9 cellular contexts compared by ENCODE assay signal in the genomic region with DNA sequence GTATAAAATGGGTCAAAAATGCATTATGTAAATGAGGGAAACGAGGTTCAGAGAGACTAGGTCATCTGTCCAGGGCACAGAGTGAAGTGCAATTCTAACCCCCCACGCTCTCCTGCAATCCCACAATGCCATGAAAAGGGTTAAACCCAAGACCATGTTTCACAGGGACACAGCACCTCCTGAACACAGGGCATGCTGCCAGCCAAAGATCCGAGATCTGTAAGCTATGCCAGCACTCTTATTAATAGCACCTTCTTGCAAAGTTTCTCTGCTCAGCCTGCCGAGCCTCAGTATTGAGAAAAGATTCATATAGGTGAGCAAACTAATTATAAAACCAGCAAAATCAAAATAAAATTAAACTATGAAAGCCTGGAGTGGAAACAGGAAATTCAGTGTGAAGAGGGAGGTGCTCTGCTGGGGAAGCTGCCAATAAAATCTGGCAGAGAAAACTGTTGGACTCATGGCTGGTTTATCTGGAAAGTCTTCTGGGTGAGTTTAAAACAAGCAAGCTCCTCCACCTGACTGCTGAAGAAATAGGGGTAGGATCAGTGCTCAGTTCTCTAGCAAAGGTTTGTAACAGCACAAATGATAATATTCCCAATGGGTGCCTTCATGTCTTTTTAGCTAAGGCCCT. TPM values are rescaled to one million over a fixed set of nuclear protein-coding genes. Genes with fewer than 3 reads are reported as not detected.
DNase-seq lines count a peak whose midpoint lies in the region; ATAC-seq, FAIRE-seq and TF ChIP-seq lines count a peak whose summit lies in the region.
"Had no signal": no experiment of that assay in that cellular context is flagged by ENCODE, and none has a peak within 500 bp of the region (broad histone marks: within the 10 kb centered on the region; RNA-seq: fewer than 3 reads in every experiment).

No MANE protein-coding gene starts in this region.

- H3K9me3 Mint-ChIP-seq in H9 (no peaks in the 10 kb centered on the region), astrocyte (ENCODE audit: unreplicated experiment) (no peaks in the 10 kb centered on the region)

- no peak overlapping the region for H2BK120ac ChIP-seq in H9 (ENCODE audit: low read depth, low read length, poor library complexity, severe bottlenecking)

- H2AFZ ChIP-seq in H9 (ENCODE audit: low read length), result no peak overlapping the region
- no peak overlapping the region for H2AFZ ChIP-seq in astrocyte (ENCODE audit: low read depth, low read length)

- no peak overlapping the region for H3K23ac ChIP-seq in H9 (ENCODE audit: insufficient read length, low read depth, low read length)

- no peak overlapping the region for H3K4me3 ChIP-seq in astrocyte (ENCODE audit: insufficient read depth, low read depth, low read length)
- peak overlapping the region; percentile 20 to 57 (median 38) for H3K4me3 ChIP-seq in skeletal muscle tissue (ENCODE audit: low read length in 3 of 3)

- H3K79me2 ChIP-seq in H9 (ENCODE audit: insufficient read depth, low read length), result peaks cover 10% of the 10 kb centered on the region; the same call in 1 of the 2 replicates
- no peaks in the 10 kb centered on the region for H3K79me2 ChIP-seq in astrocyte (ENCODE audit: insufficient read depth, low read length)

- no peak overlapping the region for H3K4me2 ChIP-seq in H9 (ENCODE audit: insufficient read depth, insufficient read length, low read length)
- peak overlapping the region; percentile 51 for H3K4me2 ChIP-seq in astrocyte (ENCODE audit: low read length)

- H3K4me3 Mint-ChIP-seq in H9, result no peak overlapping the region; a peak in 1 of 5 replicates
- H3K4me3 Mint-ChIP-seq in astrocyte (ENCODE audit: unreplicated experiment), result no peak overlapping the region
- H3K4me3 Mint-ChIP-seq: activated naive CD8-positive, alpha-beta T cell had no signal

- H3K18ac ChIP-seq in H9 (ENCODE audit: insufficient read length, low read depth, low read length), result no peak overlapping the region

- H4K8ac ChIP-seq in H9 (replicated peaks; ENCODE audit: insufficient read length, low read depth, low read length), result no peak overlapping the region

- H3K9me3 ChIP-seq in H9 (ENCODE audit: control insufficient read depth, low read depth, low read length) (no peaks in the 10 kb centered on the region), astrocyte (ENCODE audit: insufficient read depth, low read depth, low read length) (no peaks in the 10 kb centered on the region), skeletal muscle tissue (ENCODE audit: control insufficient read depth in 3 of 3, low read length in 3 of 3) (no peaks in the 10 kb centered on the region)

- H3K27ac ChIP-seq in H9 (ENCODE audit: insufficient read length, low read depth, low read length) (no peak overlapping the region), astrocyte (ENCODE audit: low read depth, low read length) (no peak overlapping the region), skeletal muscle tissue (ENCODE audit: low read depth, low read length) (peak overlapping the region; percentile 74)

- FAIRE-seq in astrocyte (lab: Jason Lieb, UNC), result no peak

- no CpG with 5 or more reads among the region's 4 CpGs for WGBS in H9 (ENCODE audit: extremely low coverage, insufficient read length, low lambda C conversion rate)

- no peak overlapping the region for H4K91ac ChIP-seq in H9 (ENCODE audit: insufficient read length, low read depth, low read length)

- H2BK5ac ChIP-seq in H9 (ENCODE audit: insufficient read length, low read length), result no peak overlapping the region

- no peak overlapping the region for H2BK12ac ChIP-seq in H9 (ENCODE audit: insufficient read length, low read depth, low read length)

- H3K27me3 ChIP-seq in H9 (ENCODE audit: insufficient read depth, low read length) (no peaks in the 10 kb centered on the region), astrocyte (ENCODE audit: insufficient read depth, low read length) (no peaks in the 10 kb centered on the region), skeletal muscle tissue (ENCODE audit: control insufficient read depth in 3 of 3, insufficient read depth in 3 of 3, low read length in 3 of 3) (no peaks in the 10 kb centered on the region)

- H3T11ph ChIP-seq in H9 (ENCODE audit: low read length), result no peak overlapping the region

- no peak overlapping the region for H3K4ac ChIP-seq in H9 (ENCODE audit: low read depth, low read length)

- H3K27me3 Mint-ChIP-seq in H9 (ENCODE audit: low read depth) (no peaks in the 10 kb centered on the region; the same call in 1 of the 2 replicates), astrocyte (ENCODE audit: low read depth, unreplicated experiment) (no peaks in the 10 kb centered on the region)
- H3K27me3 Mint-ChIP-seq: activated naive CD8-positive, alpha-beta T cell had no signal

- peaks cover 47 to 77% (median 67%) of the 10 kb centered on the region in 3 experiments; a peak in 6 of 7 replicates for H3K36me3 Mint-ChIP-seq in H9 (ENCODE audit: insufficient read depth in 1 of 3, low read depth in 3 of 3)
- peaks cover 13% of the 10 kb centered on the region for H3K36me3 Mint-ChIP-seq in astrocyte (ENCODE audit: low read depth, unreplicated experiment)

- H2BK15ac ChIP-seq in H9 (ENCODE audit: low read depth, low read length), result no peak overlapping the region

- no peak overlapping the region for H3K14ac ChIP-seq in H9 (ENCODE audit: insufficient read depth, low read length)

- H3K4me1 Mint-ChIP-seq in H9 (peaks cover 46 to 72% of the 10 kb centered on the region in 2 experiments), astrocyte (ENCODE audit: low read depth, unreplicated experiment) (peaks cover 11% of the 10 kb centered on the region)

- no peak overlapping the region for H2AK5ac ChIP-seq in H9 (ENCODE audit: insufficient read length, low read length)

- no peaks in the 10 kb centered on the region for H4K20me1 ChIP-seq in H9 (ENCODE audit: control insufficient read depth, insufficient read depth, insufficient read length)
- H4K20me1 ChIP-seq in astrocyte (ENCODE audit: insufficient read depth, low read length), result peaks cover 4% of the 10 kb centered on the region

- H3K36me3 ChIP-seq in astrocyte (ENCODE audit: insufficient read depth, low read length) (no peaks in the 10 kb centered on the region), skeletal muscle tissue (ENCODE audit: control insufficient read depth in 3 of 3, insufficient read depth in 3 of 3, low read length in 3 of 3) (peaks cover 0 to 3% (median 0%) of the 10 kb centered on the region in 3 donors)

- H3K56ac ChIP-seq in H9 (ENCODE audit: insufficient read length, low read depth, low read length), result no peak overlapping the region

- no peaks in the 10 kb centered on the region for H3K23me2 ChIP-seq in H9 (ENCODE audit: insufficient read length, low read depth, low read length, poor library complexity, severe bottlenecking)

- TF ChIP-seq CTCF in H9 (conservative IDR thresholded peaks at IDR 0.05) (no peak), astrocyte (IDR thresholded peaks at IDR 0.05; ENCODE audit: insufficient read depth, low read depth, low read length) (no peak)

- no peak overlapping the region for H2BK20ac ChIP-seq in H9 (ENCODE audit: low read depth, low read length, poor library complexity, severe bottlenecking)

- peak overlapping the region in 2 of 3 experiments; percentile 69 to 73; a peak in 5 of 7 replicates for H3K27ac Mint-ChIP-seq in H9
- H3K27ac Mint-ChIP-seq in astrocyte (ENCODE audit: unreplicated experiment), result no peak overlapping the region
- H3K27ac Mint-ChIP-seq: activated naive CD8-positive, alpha-beta T cell had no signal

- DNase-seq in H9 (no peak), astrocyte (ENCODE audit: low read depth) (peak; percentile 76), left ventricle myocardium superior (peak; percentile 69), SIG-M5 (lab: John Stamatoyannopoulos, UW) (no peak)
- no peak for DNase-seq in effector CD8-positive, alpha-beta T cell (lab: John Stamatoyannopoulos, UW)
- no peak for DNase-seq in activated effector memory CD4-positive, alpha-beta T cell treated with Interleukin-2 at 50 U/mL for 16 hours

- H3K9ac ChIP-seq in H9 (ENCODE audit: extremely low read depth, insufficient read length, low read length) (no peak overlapping the region), astrocyte (ENCODE audit: low read length) (no peak overlapping the region), skeletal muscle tissue (ENCODE audit: low read depth in 1 of 3, low read length in 3 of 3) (peak overlapping the region; percentile 25 to 69 (median 60))

- intact Hi-C loops in left ventricle myocardium superior (cut with micrococcal nuclease), result loop anchor here (2.0 kb wide), 1 partner anchor 46 kb away; no protein-coding TSS in a partner anchor

- H4K5ac ChIP-seq in H9 (ENCODE audit: insufficient read length, low read depth, low read length), result no peak overlapping the region

- H3K79me1 ChIP-seq in H9 (ENCODE audit: insufficient read depth, low read depth, low read length, poor library complexity, severe bottlenecking), result peaks cover 14% of the 10 kb centered on the region

- peaks cover 13% of the 10 kb centered on the region; the same call in 1 of the 2 replicates for H3K4me1 ChIP-seq in H9 (ENCODE audit: insufficient read depth, low read length)
- peaks cover 12% of the 10 kb centered on the region for H3K4me1 ChIP-seq in astrocyte (ENCODE audit: insufficient read depth, low read length)
- H3K4me1 ChIP-seq in skeletal muscle tissue (ENCODE audit: control insufficient read depth in 3 of 3, insufficient read depth in 3 of 3, low read length in 3 of 3), result peaks cover 71 to 78% (median 73%) of the 10 kb centered on the region in 3 donors

- peak; percentile 59 for ATAC-seq in left ventricle myocardium superior
- ATAC-seq in HG03135 (IDR thresholded peaks at IDR 0.05; ENCODE audit: unreplicated experiment), result no peak

RNA-seq across cellular contexts. Expression of a gene that starts 50.3 kb away (rescaled TPM):
- total RNA-seq in H9 (2021) (63.3 and 70.3 TPM in 2 replicates), astrocyte (39.7 and 45.3 TPM in 2 replicates), left ventricle myocardium superior (104 TPM), skeletal muscle tissue (135 TPM)

Comparison
In these comparisons a context has a peak if more than half of its experiments do, and no peak if none do; other contexts are left out.
1. DNase-seq: peak in astrocyte (single experiment) and left ventricle myocardium superior (single experiment); none in H9 (single experiment), effector CD8-positive, alpha-beta T cell (single experiment), SIG-M5 (single experiment) and activated effector memory CD4-positive, alpha-beta T cell treated with Interleukin-2 at 50 U/mL for 16 hours (single experiment).
2. H3K9ac ChIP-seq: peak in skeletal muscle tissue (3 of 3); none in H9 (single experiment) and astrocyte (single experiment).